18 cellular contexts compared by ENCODE assay signal in the genomic region with DNA sequence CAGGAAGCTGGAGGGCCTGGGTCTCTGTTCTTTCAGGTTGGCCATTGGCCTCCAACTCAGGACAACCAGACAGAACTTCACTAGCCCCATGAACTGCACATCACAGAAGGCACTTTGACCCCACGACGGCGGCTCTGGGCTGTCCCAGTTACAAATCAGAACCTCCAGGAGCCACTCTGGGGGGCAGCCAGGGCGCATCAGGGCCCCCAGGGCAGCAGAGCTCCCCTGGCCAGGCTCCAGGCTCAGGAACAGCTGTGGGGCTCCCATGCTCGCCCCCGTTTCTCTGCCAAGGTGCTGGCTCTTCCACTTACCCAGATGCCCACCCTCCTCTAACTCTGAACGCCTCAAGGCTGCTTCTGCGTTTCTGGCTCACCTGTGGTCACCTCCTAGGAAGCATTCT. TPM values are rescaled to one million over a fixed set of nuclear protein-coding genes. Genes with fewer than 3 reads are reported as not detected.
DNase-seq lines count a peak whose midpoint lies in the region; ATAC-seq, FAIRE-seq and TF ChIP-seq lines count a peak whose summit lies in the region.
"Had no signal": no experiment of that assay in that cellular context is flagged by ENCODE, and none has a peak within 500 bp of the region (broad histone marks: within the 10 kb centered on the region; RNA-seq: fewer than 3 reads in every experiment).

No MANE protein-coding gene starts in this region.

- no peak for ATAC-seq in Right ventricle myocardium inferior
- ATAC-seq: A549 had no signal

- H3K4me3 ChIP-seq in left ventricle myocardium inferior (no peak overlapping the region), HEK293 (ENCODE audit: low read depth, low read length) (no peak overlapping the region), kidney (ENCODE audit: low read length in 2 of 2) (no peak overlapping the region), spleen (no peak overlapping the region)
- H3K4me3 ChIP-seq: A549, HAP-1 had no signal

- H3K9me3 ChIP-seq in left ventricle myocardium inferior (replicated peaks), result no peaks in the 10 kb centered on the region
- no peaks in the 10 kb centered on the region for H3K9me3 ChIP-seq in HEK293 (ENCODE audit: control insufficient read depth, insufficient read depth, low read depth, low read length)
- no peaks in the 10 kb centered on the region for H3K9me3 ChIP-seq in kidney (ENCODE audit: control insufficient read depth in 1 of 2, low read length in 2 of 2)
- H3K9me3 ChIP-seq in spleen, result no peaks in the 10 kb centered on the region
- H3K9me3 ChIP-seq: A549, Caco-2, HAP-1 had no signal

- POLR2A ChIA-PET in HEK293 (lab: Yijun Ruan, JAX), result no interaction called here

- WGBS in spleen, 5 donors, result 86 to 98% (median 92%) methylated on average over 6 to 8 of the region's 8 CpGs

- DNase-seq in Right ventricle myocardium inferior (ENCODE audit: missing footprints), result peak; percentile 28
- DNase-seq in left ventricle myocardium inferior, result no peak
- DNase-seq in kidney, result peak; percentile 23
- DNase-seq in spleen, result peak; percentile 68
- no peak for DNase-seq in iPS-NIHi11 (ENCODE audit: low spot score)
- DNase-seq in SW480 (ENCODE audit: low spot score), result no peak
- DNase-seq: AML-193; Caco-2; CD4-positive, alpha-beta T cell had no signal

- intact Hi-C loops in Right ventricle myocardium inferior (cut with DNase I) (no loop called here), left ventricle myocardium inferior (cut with micrococcal nuclease) (no loop called here), kidney (cut with DNase I) (no loop called here), spleen (cut with DNase I; ENCODE audit: low total_unique reads) (no loop called here)

- no peak for FAIRE-seq in kidney (lab: Jason Lieb, UNC)
- FAIRE-seq: A549, D721Med, G401.6, GM12891, GM19239 had no signal

- H3K27ac ChIP-seq in left ventricle myocardium inferior (replicated peaks) (no peak overlapping the region), HEK293 (ENCODE audit: extremely low read depth, low read depth, low read length) (no peak overlapping the region), kidney (ENCODE audit: low read depth in 2 of 2, low read length in 2 of 2) (no peak overlapping the region), spleen (no peak overlapping the region)
- H3K27ac ChIP-seq: 22Rv1, A549, C4-2B had no signal

- H3K4me1 ChIP-seq in left ventricle myocardium inferior (peaks cover 11% of the 10 kb centered on the region), HEK293 (ENCODE audit: control insufficient read depth, insufficient read depth, low read length) (no peaks in the 10 kb centered on the region), kidney (ENCODE audit: control insufficient read depth in 1 of 2, insufficient read depth in 1 of 2, low read depth in 1 of 2, low read length in 2 of 2) (peaks cover 0 to 2% of the 10 kb centered on the region in 2 donors), spleen (peaks cover 0 to 15% (median 7%) of the 10 kb centered on the region in 6 donors)
- H3K4me1 ChIP-seq: A549, Caco-2, HAP-1 had no signal

- H3K27me3 ChIP-seq in left ventricle myocardium inferior (ENCODE audit: low read depth) (no peaks in the 10 kb centered on the region), spleen (replicated peaks in 1 of 7) (no peaks in the 10 kb centered on the region)

- CTCF ChIA-PET in HEK293 (lab: Yijun Ruan, JAX), result no interaction called here

- peaks cover 86% of the 10 kb centered on the region for H3K36me3 ChIP-seq in left ventricle myocardium inferior
- peaks cover 0 to 83% of the 10 kb centered on the region in 2 experiments; a peak in 1 of 3 replicates for H3K36me3 ChIP-seq in HEK293 (ENCODE audit: control insufficient read depth in 2 of 2, insufficient read depth in 1 of 2, low read length in 2 of 2)
- H3K36me3 ChIP-seq in kidney (ENCODE audit: control insufficient read depth in 1 of 2, insufficient read depth in 2 of 2, low read length in 2 of 2), result peaks cover 20 to 40% of the 10 kb centered on the region in 2 donors
- H3K36me3 ChIP-seq in spleen, result peaks cover 0 to 95% (median 84%) of the 10 kb centered on the region in 6 donors

- no peak for TF ChIP-seq POLR2A in spleen (IDR thresholded peaks at IDR 0.05)

- no peak overlapping the region for H3K9ac ChIP-seq in kidney (ENCODE audit: low read length in 2 of 2)

- TF ChIP-seq CTCF in left ventricle myocardium inferior (IDR thresholded peaks at IDR 0.05; ENCODE audit: borderline replicate concordance) (no peak), HEK293 (tag by site-specific recombination; IDR thresholded peaks at IDR 0.05) (no peak), kidney (IDR thresholded peaks at IDR 0.05; ENCODE audit: borderline replicate concordance, extremely low read depth, insufficient read depth) (no peak), spleen (IDR thresholded peaks at IDR 0.05 in 8 of 11, conservative IDR thresholded peaks at IDR 0.05 in 3 of 11) (no peak)

TF ChIP-seq in HEK293, 187 proteins besides CTCF, POLR2A, EP300 and RAD21:
- peak; percentile 57 for TF ChIP-seq GLIS1 (tag by site-specific recombination; IDR thresholded peaks at IDR 0.05)
- peak; percentile 46; the same call in 1 of the 2 replicates for TF ChIP-seq ZNF341 (tag by site-specific recombination; IDR thresholded peaks at IDR 0.05; ENCODE audit: low read depth)
- no peak for TF ChIP-seq ZBTB44 (tag by site-specific recombination; IDR thresholded peaks at IDR 0.05)
TF ChIP-seq in HEK293: peak in this region for 2.

RNA-seq across cellular contexts. Expression of gene TOLLIP, which starts 25.5 kb away (rescaled TPM):
- total RNA-seq in Right ventricle myocardium inferior (46.8 TPM), left ventricle myocardium inferior (51.9 TPM), kidney (65.5 TPM), spleen (10 to 100 TPM; 44.3 to 67.4 (median 59.8) TPM)
- polyA plus RNA-seq in kidney (ENCODE audit: insufficient read depth, low read depth, low replicate concordance) (88.0 TPM), spleen (10 to 100 TPM; 16.1 to 35.8 (median 18.7) TPM)

Comparison
In these comparisons a context has a peak if more than half of its experiments do, and no peak if none do; other contexts are left out.
1. DNase-seq: peak in Right ventricle myocardium inferior (single experiment), kidney (single experiment) and spleen (single experiment); none in left ventricle myocardium inferior (single experiment), iPS-NIHi11 (single experiment) and SW480 (single experiment).